Comparison of ENCODE assay signal across 23 cellular contexts in genomic region chr13:46122304-46122703, GRCh38. TPM values are rescaled to one million over a fixed set of nuclear protein-coding genes. Genes with fewer than 3 reads are reported as not detected.
"Had no signal": no experiment of that assay in that cellular context is flagged by ENCODE, and none has a peak within 500 bp of the region (broad histone marks: within the 10 kb centered on the region; RNA-seq: fewer than 3 reads in every experiment).

No MANE protein-coding gene starts in this region.

- H3K27me3 Mint-ChIP-seq: activated T-cell treated with anti-CD3 and anti-CD28 coated beads, Interleukin-2, amount 50 U/mL, for 24 hours; T-cell had no signal

- H3K27ac ChIP-seq: body of pancreas, colonic mucosa, esophagus muscularis mucosa, hepatocyte, neutrophil, pancreas, psoas muscle, right atrium auricular region, uterus, WERI-Rb-1 had no signal

- H3K27me3 ChIP-seq: body of pancreas, colonic mucosa, esophagus muscularis mucosa, hepatocyte, neutrophil, pancreas, right atrium auricular region, uterus had no signal

- DNase-seq: activated CD4-positive, CD25-positive, alpha-beta regulatory T cell treated with anti-CD3 and anti-CD28 coated beads, Interleukin-2, amount 50 U/mL, for 72 hours; activated naive CD4-positive, alpha-beta T cell treated with Interleukin-2 at 50 U/mL for 16 hours; activated naive CD8-positive, alpha-beta T cell treated with anti-CD3 and anti-CD28 coated beads, Interleukin-2, amount 10 ng/mL, durations not matched to agents 7 days and 5 days; activated T-cell treated with anti-CD3 and anti-CD28 coated beads, Interleukin-2, amount 50 U/mL, for 24 hours; body of pancreas; colonic mucosa; glutamatergic neuron; immature natural killer cell; left ventricle myocardium superior; pancreas; psoas muscle; stimulated activated CD4-positive, alpha-beta T cell treated with anti-CD3 and anti-CD28 coated beads, Interleukin-4, amount 100 ng/mL, for 24 hours; stimulated activated naive CD8-positive, alpha-beta T cell treated with anti-CD3 and anti-CD28 coated beads, Interleukin-15, Interleukin-2, amounts not matched to agents 100 U/mL and 50 U/mL, for 24 hours; T-cell; uterus; WERI-Rb-1 had no signal

- ATAC-seq: body of pancreas; pancreas; psoas muscle; stimulated activated naive CD8-positive, alpha-beta T cell treated with anti-CD3 and anti-CD28 coated beads, Interleukin-15, Interleukin-2, amounts not matched to agents 100 U/mL and 50 U/mL, for 24 hours; T-cell had no signal

- H3K9me3 Mint-ChIP-seq: activated naive CD8-positive, alpha-beta T cell treated with anti-CD3 and anti-CD28 coated beads, Interleukin-2, amount 10 ng/mL, durations not matched to agents 7 days and 5 days; activated T-cell treated with anti-CD3 and anti-CD28 coated beads, Interleukin-2, amount 50 U/mL, for 24 hours; immature natural killer cell; T-cell had no signal

- H3K4me3 Mint-ChIP-seq: activated naive CD8-positive, alpha-beta T cell treated with anti-CD3 and anti-CD28 coated beads, Interleukin-2, amount 10 ng/mL, durations not matched to agents 7 days and 5 days; activated T-cell treated with anti-CD3 and anti-CD28 coated beads, Interleukin-2, amount 50 U/mL, for 24 hours; immature natural killer cell; T-cell had no signal

RNA-seq across cellular contexts. Expression of gene CPB2, which starts 17.5 kb away (rescaled TPM):
- total RNA-seq: activated naive CD8-positive, alpha-beta T cell treated with anti-CD3 and anti-CD28 coated beads, Interleukin-2, amount 10 ng/mL, durations not matched to agents 7 days and 5 days; cardiac septum; esophagus muscularis mucosa; frontal cortex; kidney epithelial cell; left ventricle myocardium superior; psoas muscle; right atrium auricular region had no signal
